In the genomic region with DNA sequence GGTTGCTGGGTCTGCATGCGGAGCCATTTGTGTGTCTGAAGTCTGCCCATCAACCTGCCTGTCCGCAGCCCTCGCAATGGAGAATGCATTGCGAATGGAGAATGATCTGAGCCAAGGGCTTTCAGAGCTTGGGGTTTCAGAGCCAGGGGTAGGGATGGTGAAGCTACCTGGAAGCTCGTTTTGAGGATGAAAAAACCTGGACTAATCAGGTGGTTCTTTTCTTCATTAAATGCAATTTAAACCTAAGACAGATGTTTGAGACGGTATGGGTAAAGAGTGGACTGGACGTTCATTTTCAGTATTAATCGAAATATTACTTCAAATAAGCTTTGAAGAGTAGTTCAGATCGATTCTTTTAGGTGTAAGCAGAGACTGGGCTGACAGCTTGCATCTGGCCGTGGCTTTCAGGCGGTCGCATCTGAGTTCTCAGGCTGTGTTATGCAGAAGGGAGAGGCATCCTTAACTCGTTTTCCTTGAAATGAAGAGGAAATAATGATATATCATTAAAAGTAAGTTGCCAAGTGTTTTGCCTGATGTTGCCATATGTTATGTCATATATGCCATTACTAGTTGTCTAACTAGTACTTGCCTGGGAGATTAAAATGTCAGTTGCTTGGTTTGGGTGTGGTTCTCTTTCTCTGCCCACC, we compare ENCODE assay signal across 8 cellular contexts.
DNase-seq lines count a peak whose midpoint lies in the region; ATAC-seq lines count a peak whose summit lies in the region.

No MANE protein-coding gene starts in this region.

- H3K4me1 Mint-ChIP-seq in stimulated activated memory B cell treated with anti-CD40 and anti-IgM and Interleukin-4, amounts not matched to agents 10 μg/mL and 1 μg/mL and 100 μg/mL, for 72 hours, result peaks cover 10% of the 10 kb centered on the region

- ATAC-seq in stimulated activated memory B cell treated with anti-CD40 and anti-IgM and Interleukin-4, amounts not matched to agents 10 μg/mL and 1 μg/mL and 100 μg/mL, for 72 hours, result no peak
- ATAC-seq in GM21526 (IDR thresholded peaks at IDR 0.05; ENCODE audit: low FRiP score, unreplicated experiment), result no peak

- peak overlapping the region; percentile 24 for H3K27ac Mint-ChIP-seq in stimulated activated memory B cell treated with anti-CD40 and anti-IgM and Interleukin-4, amounts not matched to agents 10 μg/mL and 1 μg/mL and 100 μg/mL, for 72 hours

- H3K27me3 Mint-ChIP-seq in stimulated activated memory B cell treated with anti-CD40 and anti-IgM and Interleukin-4, amounts not matched to agents 10 μg/mL and 1 μg/mL and 100 μg/mL, for 72 hours, result peaks cover 43% of the 10 kb centered on the region

- peaks cover 8% of the 10 kb centered on the region for H3K9me3 Mint-ChIP-seq in stimulated activated memory B cell treated with anti-CD40 and anti-IgM and Interleukin-4, amounts not matched to agents 10 μg/mL and 1 μg/mL and 100 μg/mL, for 72 hours

- peak overlapping the region; percentile 70 for H3K4me3 ChIP-seq in iPS-18c (ENCODE audit: insufficient read depth, low read depth, low read length)

- peaks cover 7% of the 10 kb centered on the region for H3K36me3 Mint-ChIP-seq in stimulated activated memory B cell treated with anti-CD40 and anti-IgM and Interleukin-4, amounts not matched to agents 10 μg/mL and 1 μg/mL and 100 μg/mL, for 72 hours

- no peaks in the 10 kb centered on the region for H3K9me3 ChIP-seq in iPS-18c (ENCODE audit: control insufficient read depth, insufficient read depth, low read length)

- DNase-seq in NCI-H2171 treated with DMSO at 0.1 percent for 48 hours (lab: John Stamatoyannopoulos, UW), result peak; percentile 48
- DNase-seq in NCI-H2171 (lab: John Stamatoyannopoulos, UW), result no peak
- peak; percentile 58 for DNase-seq in SW480 (ENCODE audit: low spot score)
- no peak for DNase-seq in DMS 273 treated with DMSO at 0.1 percent for 48 hours (lab: John Stamatoyannopoulos, UW)
- DNase-seq in NCI-H82 treated with DMSO at 0.1 percent for 48 hours (lab: John Stamatoyannopoulos, UW; ENCODE audit: unreplicated experiment), result no peak

- H3K4me3 Mint-ChIP-seq in stimulated activated memory B cell treated with anti-CD40 and anti-IgM and Interleukin-4, amounts not matched to agents 10 μg/mL and 1 μg/mL and 100 μg/mL, for 72 hours, result peak overlapping the region; percentile 76

Comparison
In these comparisons a context has a peak if more than half of its experiments do, and no peak if none do; other contexts are left out.
1. DNase-seq: peak in NCI-H2171 treated with DMSO at 0.1 percent for 48 hours (single experiment) and SW480 (single experiment); none in NCI-H2171 (single experiment), DMS 273 treated with DMSO at 0.1 percent for 48 hours (single experiment) and NCI-H82 treated with DMSO at 0.1 percent for 48 hours (single experiment).